ENCODE assay signal across 1 cellular context in the genomic region with DNA sequence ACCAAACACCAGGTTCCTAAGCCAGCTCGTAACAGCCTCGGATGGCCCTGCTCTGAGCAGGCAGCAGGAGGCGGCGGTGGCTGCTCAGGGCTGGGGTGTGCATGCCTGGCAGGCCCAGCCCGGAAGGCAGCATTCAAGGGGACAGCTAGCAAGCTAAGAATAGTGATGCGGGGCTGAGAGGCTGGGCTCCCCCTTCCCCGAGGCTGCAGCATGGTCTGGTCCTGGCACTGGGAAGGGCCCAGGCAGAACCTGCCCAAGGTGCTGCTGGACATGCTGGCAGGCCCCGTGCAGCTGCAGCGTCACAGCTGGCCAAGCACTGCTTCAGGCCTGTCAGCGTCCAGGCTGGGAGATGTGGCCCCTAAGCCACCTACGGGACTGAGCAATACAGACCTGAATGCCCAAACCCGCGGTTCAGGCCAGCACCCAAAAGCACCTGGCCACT.
TF ChIP-seq lines count a peak whose summit lies in the region.

No MANE protein-coding gene starts in this region.

TF ChIP-seq in HepG2, 621 proteins besides CTCF, POLR2A, EP300 and RAD21:
- TF ChIP-seq HMGA1 (CRISPR knock-in tag; conservative IDR thresholded peaks at IDR 0.05) (no peak), NONO (IDR thresholded peaks at IDR 0.05) (no peak), NONO (CRISPR knock-in tag; conservative IDR thresholded peaks at IDR 0.05) (no peak), AGO2 (optimal IDR thresholded peaks at IDR 0.05; ENCODE audit: low read depth, low read length) (peak; percentile 60), GABPB1 (CRISPR knock-in tag; IDR thresholded peaks at IDR 0.05) (0 out of 2 replicates have a peak, but pooled peaks have one; percentile 13), BRCA1 (CRISPR knock-in tag; IDR thresholded peaks at IDR 0.05) (no peak), ATRX (CRISPR knock-in tag; IDR thresholded peaks at IDR 0.05; ENCODE audit: borderline replicate concordance) (no peak), ZNF292 (CRISPR knock-in tag; IDR thresholded peaks at IDR 0.05; ENCODE audit: borderline replicate concordance, low read depth) (no peak), AKAP8 (CRISPR knock-in tag; IDR thresholded peaks at IDR 0.05) (peak; percentile 81; the same call in 1 of the 2 replicates), ZFX (CRISPR knock-in tag; IDR thresholded peaks at IDR 0.05; ENCODE audit: low read depth) (peak; percentile 39; the same call in 1 of the 2 replicates), ZNF605 (CRISPR knock-in tag; IDR thresholded peaks at IDR 0.05) (no peak), WIZ (CRISPR knock-in tag; IDR thresholded peaks at IDR 0.05) (no peak), ZNF678 (CRISPR knock-in tag; IDR thresholded peaks at IDR 0.05) (no peak), ZNF772 (CRISPR knock-in tag; IDR thresholded peaks at IDR 0.05) (peak; percentile 40; the same call in 1 of the 2 replicates), ZSCAN30 (CRISPR knock-in tag; IDR thresholded peaks at IDR 0.05) (no peak), ZNF768 (CRISPR knock-in tag; IDR thresholded peaks at IDR 0.05) (peak; percentile 47; the same call in 1 of the 2 replicates), HDAC6 (IDR thresholded peaks at IDR 0.05; ENCODE audit: low read depth, low read length) (no peak), ZSCAN25 (CRISPR knock-in tag; IDR thresholded peaks at IDR 0.05) (no peak)
- TF ChIP-seq, protein P1, sequence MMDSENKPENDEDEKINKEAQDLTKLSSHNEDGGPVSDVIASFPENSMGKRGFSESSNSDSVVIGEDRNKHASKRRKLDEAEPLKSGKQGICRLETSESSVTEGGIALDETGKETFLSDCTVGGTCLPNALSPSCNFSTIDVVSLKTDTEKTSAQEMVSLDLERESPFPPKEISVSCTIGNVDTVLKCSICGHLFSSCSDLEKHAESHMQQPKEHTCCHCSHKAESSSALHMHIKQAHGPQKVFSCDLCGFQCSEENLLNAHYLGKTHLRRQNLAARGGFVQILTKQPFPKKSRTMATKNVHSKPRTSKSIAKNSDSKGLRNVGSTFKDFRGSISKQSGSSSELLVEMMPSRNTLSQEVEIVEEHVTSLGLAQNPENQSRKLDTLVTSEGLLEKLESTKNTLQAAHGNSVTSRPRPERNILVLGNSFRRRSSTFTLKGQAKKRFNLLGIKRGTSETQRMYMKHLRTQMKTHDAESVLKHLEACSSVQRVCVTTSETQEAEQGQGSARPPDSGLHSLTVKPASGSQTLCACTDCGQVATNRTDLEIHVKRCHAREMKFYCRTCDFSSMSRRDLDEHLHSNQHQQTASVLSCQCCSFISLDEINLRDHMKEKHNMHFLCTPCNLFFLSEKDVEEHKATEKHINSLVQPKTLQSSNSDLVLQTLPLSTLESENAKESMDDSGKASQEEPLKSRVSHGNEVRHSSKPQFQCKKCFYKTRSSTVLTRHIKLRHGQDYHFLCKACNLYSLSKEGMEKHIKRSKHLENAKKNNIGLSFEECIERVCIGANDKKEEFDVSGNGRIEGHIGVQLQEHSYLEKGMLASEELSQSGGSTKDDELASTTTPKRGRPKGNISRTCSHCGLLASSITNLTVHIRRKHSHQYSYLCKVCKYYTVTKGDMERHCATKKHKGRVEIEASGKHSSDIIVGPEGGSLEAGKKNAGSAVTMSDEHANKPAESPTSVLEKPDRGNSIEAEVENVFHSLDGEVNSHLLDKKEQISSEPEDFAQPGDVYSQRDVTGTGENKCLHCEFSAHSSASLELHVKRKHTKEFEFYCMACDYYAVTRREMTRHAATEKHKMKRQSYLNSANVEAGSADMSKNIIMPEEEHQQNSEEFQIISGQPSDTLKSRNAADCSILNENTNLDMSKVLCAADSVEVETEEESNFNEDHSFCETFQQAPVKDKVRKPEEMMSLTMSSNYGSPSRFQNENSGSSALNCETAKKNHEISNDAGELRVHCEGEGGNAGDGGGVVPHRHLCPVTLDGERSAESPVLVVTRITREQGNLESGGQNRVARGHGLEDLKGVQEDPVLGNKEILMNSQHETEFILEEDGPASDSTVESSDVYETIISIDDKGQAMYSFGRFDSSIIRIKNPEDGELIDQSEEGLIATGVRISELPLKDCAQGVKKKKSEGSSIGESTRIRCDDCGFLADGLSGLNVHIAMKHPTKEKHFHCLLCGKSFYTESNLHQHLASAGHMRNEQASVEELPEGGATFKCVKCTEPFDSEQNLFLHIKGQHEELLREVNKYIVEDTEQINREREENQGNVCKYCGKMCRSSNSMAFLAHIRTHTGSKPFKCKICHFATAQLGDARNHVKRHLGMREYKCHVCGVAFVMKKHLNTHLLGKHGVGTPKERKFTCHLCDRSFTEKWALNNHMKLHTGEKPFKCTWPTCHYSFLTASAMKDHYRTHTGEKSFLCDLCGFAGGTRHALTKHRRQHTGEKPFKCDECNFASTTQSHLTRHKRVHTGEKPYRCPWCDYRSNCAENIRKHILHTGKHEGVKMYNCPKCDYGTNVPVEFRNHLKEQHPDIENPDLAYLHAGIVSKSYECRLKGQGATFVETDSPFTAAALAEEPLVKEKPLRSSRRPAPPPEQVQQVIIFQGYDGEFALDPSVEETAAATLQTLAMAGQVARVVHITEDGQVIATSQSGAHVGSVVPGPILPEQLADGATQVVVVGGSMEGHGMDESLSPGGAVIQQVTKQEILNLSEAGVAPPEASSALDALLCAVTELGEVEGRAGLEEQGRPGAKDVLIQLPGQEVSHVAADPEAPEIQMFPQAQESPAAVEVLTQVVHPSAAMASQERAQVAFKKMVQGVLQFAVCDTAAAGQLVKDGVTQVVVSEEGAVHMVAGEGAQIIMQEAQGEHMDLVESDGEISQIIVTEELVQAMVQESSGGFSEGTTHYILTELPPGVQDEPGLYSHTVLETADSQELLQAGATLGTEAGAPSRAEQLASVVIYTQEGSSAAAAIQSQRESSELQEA (CRISPR knock-in tag; IDR thresholded peaks at IDR 0.05; ENCODE audit: not compliant biosample characterization): no peak
- TF ChIP-seq, protein P2, sequence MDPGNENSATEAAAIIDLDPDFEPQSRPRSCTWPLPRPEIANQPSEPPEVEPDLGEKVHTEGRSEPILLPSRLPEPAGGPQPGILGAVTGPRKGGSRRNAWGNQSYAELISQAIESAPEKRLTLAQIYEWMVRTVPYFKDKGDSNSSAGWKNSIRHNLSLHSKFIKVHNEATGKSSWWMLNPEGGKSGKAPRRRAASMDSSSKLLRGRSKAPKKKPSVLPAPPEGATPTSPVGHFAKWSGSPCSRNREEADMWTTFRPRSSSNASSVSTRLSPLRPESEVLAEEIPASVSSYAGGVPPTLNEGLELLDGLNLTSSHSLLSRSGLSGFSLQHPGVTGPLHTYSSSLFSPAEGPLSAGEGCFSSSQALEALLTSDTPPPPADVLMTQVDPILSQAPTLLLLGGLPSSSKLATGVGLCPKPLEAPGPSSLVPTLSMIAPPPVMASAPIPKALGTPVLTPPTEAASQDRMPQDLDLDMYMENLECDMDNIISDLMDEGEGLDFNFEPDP (CRISPR knock-in tag; conservative IDR thresholded peaks at IDR 0.05): no peak
- TF ChIP-seq, protein P3, sequence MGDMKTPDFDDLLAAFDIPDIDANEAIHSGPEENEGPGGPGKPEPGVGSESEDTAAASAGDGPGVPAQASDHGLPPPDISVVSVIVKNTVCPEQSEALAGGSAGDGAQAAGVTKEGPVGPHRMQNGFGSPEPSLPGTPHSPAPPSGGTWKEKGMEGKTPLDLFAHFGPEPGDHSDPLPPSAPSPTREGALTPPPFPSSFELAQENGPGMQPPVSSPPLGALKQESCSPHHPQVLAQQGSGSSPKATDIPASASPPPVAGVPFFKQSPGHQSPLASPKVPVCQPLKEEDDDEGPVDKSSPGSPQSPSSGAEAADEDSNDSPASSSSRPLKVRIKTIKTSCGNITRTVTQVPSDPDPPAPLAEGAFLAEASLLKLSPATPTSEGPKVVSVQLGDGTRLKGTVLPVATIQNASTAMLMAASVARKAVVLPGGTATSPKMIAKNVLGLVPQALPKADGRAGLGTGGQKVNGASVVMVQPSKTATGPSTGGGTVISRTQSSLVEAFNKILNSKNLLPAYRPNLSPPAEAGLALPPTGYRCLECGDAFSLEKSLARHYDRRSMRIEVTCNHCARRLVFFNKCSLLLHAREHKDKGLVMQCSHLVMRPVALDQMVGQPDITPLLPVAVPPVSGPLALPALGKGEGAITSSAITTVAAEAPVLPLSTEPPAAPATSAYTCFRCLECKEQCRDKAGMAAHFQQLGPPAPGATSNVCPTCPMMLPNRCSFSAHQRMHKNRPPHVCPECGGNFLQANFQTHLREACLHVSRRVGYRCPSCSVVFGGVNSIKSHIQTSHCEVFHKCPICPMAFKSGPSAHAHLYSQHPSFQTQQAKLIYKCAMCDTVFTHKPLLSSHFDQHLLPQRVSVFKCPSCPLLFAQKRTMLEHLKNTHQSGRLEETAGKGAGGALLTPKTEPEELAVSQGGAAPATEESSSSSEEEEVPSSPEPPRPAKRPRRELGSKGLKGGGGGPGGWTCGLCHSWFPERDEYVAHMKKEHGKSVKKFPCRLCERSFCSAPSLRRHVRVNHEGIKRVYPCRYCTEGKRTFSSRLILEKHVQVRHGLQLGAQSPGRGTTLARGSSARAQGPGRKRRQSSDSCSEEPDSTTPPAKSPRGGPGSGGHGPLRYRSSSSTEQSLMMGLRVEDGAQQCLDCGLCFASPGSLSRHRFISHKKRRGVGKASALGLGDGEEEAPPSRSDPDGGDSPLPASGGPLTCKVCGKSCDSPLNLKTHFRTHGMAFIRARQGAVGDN (CRISPR knock-in tag; IDR thresholded peaks at IDR 0.05): peak; percentile 36; the same call in 1 of the 2 replicates
- TF ChIP-seq, protein P4, sequence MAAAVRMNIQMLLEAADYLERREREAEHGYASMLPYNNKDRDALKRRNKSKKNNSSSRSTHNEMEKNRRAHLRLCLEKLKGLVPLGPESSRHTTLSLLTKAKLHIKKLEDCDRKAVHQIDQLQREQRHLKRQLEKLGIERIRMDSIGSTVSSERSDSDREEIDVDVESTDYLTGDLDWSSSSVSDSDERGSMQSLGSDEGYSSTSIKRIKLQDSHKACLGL (CRISPR knock-in tag; IDR thresholded peaks at IDR 0.05): 0 out of 2 replicates have a peak, but pooled peaks have one; percentile 29
- TF ChIP-seq, protein P5, sequence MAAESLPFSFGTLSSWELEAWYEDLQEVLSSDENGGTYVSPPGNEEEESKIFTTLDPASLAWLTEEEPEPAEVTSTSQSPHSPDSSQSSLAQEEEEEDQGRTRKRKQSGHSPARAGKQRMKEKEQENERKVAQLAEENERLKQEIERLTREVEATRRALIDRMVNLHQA (CRISPR knock-in tag; IDR thresholded peaks at IDR 0.05): no peak
- TF ChIP-seq, protein P6, sequence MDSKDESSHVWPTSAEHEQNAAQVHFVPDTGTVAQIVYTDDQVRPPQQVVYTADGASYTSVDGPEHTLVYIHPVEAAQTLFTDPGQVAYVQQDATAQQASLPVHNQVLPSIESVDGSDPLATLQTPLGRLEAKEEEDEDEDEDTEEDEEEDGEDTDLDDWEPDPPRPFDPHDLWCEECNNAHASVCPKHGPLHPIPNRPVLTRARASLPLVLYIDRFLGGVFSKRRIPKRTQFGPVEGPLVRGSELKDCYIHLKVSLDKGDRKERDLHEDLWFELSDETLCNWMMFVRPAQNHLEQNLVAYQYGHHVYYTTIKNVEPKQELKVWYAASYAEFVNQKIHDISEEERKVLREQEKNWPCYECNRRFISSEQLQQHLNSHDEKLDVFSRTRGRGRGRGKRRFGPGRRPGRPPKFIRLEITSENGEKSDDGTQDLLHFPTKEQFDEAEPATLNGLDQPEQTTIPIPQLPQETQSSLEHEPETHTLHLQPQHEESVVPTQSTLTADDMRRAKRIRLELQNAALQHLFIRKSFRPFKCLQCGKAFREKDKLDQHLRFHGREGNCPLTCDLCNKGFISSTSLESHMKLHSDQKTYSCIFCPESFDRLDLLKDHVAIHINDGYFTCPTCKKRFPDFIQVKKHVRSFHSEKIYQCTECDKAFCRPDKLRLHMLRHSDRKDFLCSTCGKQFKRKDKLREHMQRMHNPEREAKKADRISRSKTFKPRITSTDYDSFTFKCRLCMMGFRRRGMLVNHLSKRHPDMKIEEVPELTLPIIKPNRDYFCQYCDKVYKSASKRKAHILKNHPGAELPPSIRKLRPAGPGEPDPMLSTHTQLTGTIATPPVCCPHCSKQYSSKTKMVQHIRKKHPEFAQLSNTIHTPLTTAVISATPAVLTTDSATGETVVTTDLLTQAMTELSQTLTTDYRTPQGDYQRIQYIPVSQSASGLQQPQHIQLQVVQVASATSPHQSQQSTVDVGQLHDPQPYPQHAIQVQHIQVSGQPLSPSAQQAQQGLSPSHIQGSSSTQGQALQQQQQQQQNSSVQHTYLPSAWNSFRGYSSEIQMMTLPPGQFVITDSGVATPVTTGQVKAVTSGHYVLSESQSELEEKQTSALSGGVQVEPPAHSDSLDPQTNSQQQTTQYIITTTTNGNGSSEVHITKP (CRISPR knock-in tag; IDR thresholded peaks at IDR 0.05; ENCODE audit: low read depth): 0 out of 2 replicates have a peak, but pooled peaks have one; percentile 41
- TF ChIP-seq, protein P7, sequence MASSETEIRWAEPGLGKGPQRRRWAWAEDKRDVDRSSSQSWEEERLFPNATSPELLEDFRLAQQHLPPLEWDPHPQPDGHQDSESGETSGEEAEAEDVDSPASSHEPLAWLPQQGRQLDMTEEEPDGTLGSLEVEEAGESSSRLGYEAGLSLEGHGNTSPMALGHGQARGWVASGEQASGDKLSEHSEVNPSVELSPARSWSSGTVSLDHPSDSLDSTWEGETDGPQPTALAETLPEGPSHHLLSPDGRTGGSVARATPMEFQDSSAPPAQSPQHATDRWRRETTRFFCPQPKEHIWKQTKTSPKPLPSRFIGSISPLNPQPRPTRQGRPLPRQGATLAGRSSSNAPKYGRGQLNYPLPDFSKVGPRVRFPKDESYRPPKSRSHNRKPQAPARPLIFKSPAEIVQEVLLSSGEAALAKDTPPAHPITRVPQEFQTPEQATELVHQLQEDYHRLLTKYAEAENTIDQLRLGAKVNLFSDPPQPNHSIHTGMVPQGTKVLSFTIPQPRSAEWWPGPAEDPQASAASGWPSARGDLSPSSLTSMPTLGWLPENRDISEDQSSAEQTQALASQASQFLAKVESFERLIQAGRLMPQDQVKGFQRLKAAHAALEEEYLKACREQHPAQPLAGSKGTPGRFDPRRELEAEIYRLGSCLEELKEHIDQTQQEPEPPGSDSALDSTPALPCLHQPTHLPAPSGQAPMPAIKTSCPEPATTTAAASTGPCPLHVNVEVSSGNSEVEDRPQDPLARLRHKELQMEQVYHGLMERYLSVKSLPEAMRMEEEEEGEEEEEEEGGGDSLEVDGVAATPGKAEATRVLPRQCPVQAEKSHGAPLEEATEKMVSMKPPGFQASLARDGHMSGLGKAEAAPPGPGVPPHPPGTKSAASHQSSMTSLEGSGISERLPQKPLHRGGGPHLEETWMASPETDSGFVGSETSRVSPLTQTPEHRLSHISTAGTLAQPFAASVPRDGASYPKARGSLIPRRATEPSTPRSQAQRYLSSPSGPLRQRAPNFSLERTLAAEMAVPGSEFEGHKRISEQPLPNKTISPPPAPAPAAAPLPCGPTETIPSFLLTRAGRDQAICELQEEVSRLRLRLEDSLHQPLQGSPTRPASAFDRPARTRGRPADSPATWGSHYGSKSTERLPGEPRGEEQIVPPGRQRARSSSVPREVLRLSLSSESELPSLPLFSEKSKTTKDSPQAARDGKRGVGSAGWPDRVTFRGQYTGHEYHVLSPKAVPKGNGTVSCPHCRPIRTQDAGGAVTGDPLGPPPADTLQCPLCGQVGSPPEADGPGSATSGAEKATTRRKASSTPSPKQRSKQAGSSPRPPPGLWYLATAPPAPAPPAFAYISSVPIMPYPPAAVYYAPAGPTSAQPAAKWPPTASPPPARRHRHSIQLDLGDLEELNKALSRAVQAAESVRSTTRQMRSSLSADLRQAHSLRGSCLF (CRISPR knock-in tag; IDR thresholded peaks at IDR 0.05; ENCODE audit: borderline replicate concordance): no peak
